ENCODE assay signal across 1 cellular context in genomic region chr6:142944126-142945066, GRCh38.
A peak's percentile ranks its signal among the peaks of the same experiment; 100 is the strongest.
TF ChIP-seq lines count a peak whose summit lies in the region.

No MANE protein-coding gene starts in this region.

TF ChIP-seq in HepG2, 621 proteins besides CTCF, POLR2A, EP300 and RAD21 (continued from another document and continues in another):
- no peak for TF ChIP-seq ZBTB49 (CRISPR knock-in tag; IDR thresholded peaks at IDR 0.05; ENCODE audit: borderline replicate concordance)
- TF ChIP-seq FOXA1 (IDR thresholded peaks at IDR 0.05) = no peak
- TF ChIP-seq FOXA1 (CRISPR knock-in tag; IDR thresholded peaks at IDR 0.05) = 0 out of 2 replicates have a peak, but pooled peaks have one; percentile 4
- TF ChIP-seq ESRRA (CRISPR knock-in tag; IDR thresholded peaks at IDR 0.05; ENCODE audit: low read depth) = no peak; the same call in 1 of the 2 replicates
- TF ChIP-seq NFKB2 (CRISPR knock-in tag; IDR thresholded peaks at IDR 0.05; ENCODE audit: borderline replicate concordance) = peak; percentile 35; the same call in 1 of the 2 replicates
- TF ChIP-seq, protein P1, sequence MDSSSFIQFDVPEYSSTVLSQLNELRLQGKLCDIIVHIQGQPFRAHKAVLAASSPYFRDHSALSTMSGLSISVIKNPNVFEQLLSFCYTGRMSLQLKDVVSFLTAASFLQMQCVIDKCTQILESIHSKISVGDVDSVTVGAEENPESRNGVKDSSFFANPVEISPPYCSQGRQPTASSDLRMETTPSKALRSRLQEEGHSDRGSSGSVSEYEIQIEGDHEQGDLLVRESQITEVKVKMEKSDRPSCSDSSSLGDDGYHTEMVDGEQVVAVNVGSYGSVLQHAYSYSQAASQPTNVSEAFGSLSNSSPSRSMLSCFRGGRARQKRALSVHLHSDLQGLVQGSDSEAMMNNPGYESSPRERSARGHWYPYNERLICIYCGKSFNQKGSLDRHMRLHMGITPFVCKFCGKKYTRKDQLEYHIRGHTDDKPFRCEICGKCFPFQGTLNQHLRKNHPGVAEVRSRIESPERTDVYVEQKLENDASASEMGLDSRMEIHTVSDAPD (CRISPR knock-in tag; IDR thresholded peaks at IDR 0.05) = peak; percentile 64
- no peak for TF ChIP-seq NCOA5 (CRISPR knock-in tag; IDR thresholded peaks at IDR 0.05)
- TF ChIP-seq PRDM10 (CRISPR knock-in tag; IDR thresholded peaks at IDR 0.05; ENCODE audit: low read depth) = peak; percentile 45; the same call in 1 of the 2 replicates
- TF ChIP-seq ZNF616 (CRISPR knock-in tag; IDR thresholded peaks at IDR 0.05; ENCODE audit: low read depth) = peak; percentile 81; the same call in 1 of the 2 replicates
- no peak; the same call in 1 of the 2 replicates for TF ChIP-seq BRCA1 (CRISPR knock-in tag; IDR thresholded peaks at IDR 0.05)
- 0 out of 2 replicates have a peak, but pooled peaks have one; percentile 11 for TF ChIP-seq NFKBIZ (CRISPR knock-in tag; IDR thresholded peaks at IDR 0.05)
- TF ChIP-seq ZNF7 (CRISPR knock-in tag; IDR thresholded peaks at IDR 0.05) = no peak
- peak; percentile 2 for TF ChIP-seq HNRNPH1 (optimal IDR thresholded peaks at IDR 0.05; ENCODE audit: low read depth, low read length)
- TF ChIP-seq NFE2L1 (CRISPR knock-in tag; IDR thresholded peaks at IDR 0.05; ENCODE audit: borderline replicate concordance) = no peak
- TF ChIP-seq NFRKB (IDR thresholded peaks at IDR 0.05) = no peak
- TF ChIP-seq HIVEP1 (CRISPR knock-in tag; IDR thresholded peaks at IDR 0.05) = peak; percentile 70
- no peak for TF ChIP-seq BCLAF1 (IDR thresholded peaks at IDR 0.05)
- TF ChIP-seq ZMYM2 (CRISPR knock-in tag; IDR thresholded peaks at IDR 0.05) = no peak; the same call in 1 of the 2 replicates
- peak; percentile 70; the same call in 1 of the 2 replicates for TF ChIP-seq TBX3 (IDR thresholded peaks at IDR 0.05; ENCODE audit: borderline replicate concordance)
- TF ChIP-seq ZBTB20 (CRISPR knock-in tag; IDR thresholded peaks at IDR 0.05; ENCODE audit: borderline replicate concordance, low read depth) = peak; percentile 52; the same call in 1 of the 2 replicates
- 0 out of 2 replicates have a peak, but pooled peaks have one; percentile 68 for TF ChIP-seq ZNF260 (CRISPR knock-in tag; IDR thresholded peaks at IDR 0.05; ENCODE audit: borderline replicate concordance, low read depth)
- TF ChIP-seq ZNF501 (CRISPR knock-in tag; IDR thresholded peaks at IDR 0.05) = no peak
- TF ChIP-seq, protein P2, sequence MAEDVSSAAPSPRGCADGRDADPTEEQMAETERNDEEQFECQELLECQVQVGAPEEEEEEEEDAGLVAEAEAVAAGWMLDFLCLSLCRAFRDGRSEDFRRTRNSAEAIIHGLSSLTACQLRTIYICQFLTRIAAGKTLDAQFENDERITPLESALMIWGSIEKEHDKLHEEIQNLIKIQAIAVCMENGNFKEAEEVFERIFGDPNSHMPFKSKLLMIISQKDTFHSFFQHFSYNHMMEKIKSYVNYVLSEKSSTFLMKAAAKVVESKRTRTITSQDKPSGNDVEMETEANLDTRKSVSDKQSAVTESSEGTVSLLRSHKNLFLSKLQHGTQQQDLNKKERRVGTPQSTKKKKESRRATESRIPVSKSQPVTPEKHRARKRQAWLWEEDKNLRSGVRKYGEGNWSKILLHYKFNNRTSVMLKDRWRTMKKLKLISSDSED (CRISPR knock-in tag; IDR thresholded peaks at IDR 0.05) = no peak
- peak; percentile 1; the same call in 1 of the 2 replicates for TF ChIP-seq ARNTL (CRISPR knock-in tag; IDR thresholded peaks at IDR 0.05)
- no peak for TF ChIP-seq ZKSCAN5 (CRISPR knock-in tag; IDR thresholded peaks at IDR 0.05)
- peak; percentile 58 for TF ChIP-seq ZNF883 (CRISPR knock-in tag; IDR thresholded peaks at IDR 0.05; ENCODE audit: not compliant biosample characterization)
- TF ChIP-seq RBM39 (IDR thresholded peaks at IDR 0.05; ENCODE audit: low read depth, low read length, poor library complexity, severe bottlenecking) = peak; percentile 95
- TF ChIP-seq, protein P3, sequence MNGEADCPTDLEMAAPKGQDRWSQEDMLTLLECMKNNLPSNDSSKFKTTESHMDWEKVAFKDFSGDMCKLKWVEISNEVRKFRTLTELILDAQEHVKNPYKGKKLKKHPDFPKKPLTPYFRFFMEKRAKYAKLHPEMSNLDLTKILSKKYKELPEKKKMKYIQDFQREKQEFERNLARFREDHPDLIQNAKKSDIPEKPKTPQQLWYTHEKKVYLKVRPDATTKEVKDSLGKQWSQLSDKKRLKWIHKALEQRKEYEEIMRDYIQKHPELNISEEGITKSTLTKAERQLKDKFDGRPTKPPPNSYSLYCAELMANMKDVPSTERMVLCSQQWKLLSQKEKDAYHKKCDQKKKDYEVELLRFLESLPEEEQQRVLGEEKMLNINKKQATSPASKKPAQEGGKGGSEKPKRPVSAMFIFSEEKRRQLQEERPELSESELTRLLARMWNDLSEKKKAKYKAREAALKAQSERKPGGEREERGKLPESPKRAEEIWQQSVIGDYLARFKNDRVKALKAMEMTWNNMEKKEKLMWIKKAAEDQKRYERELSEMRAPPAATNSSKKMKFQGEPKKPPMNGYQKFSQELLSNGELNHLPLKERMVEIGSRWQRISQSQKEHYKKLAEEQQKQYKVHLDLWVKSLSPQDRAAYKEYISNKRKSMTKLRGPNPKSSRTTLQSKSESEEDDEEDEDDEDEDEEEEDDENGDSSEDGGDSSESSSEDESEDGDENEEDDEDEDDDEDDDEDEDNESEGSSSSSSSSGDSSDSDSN (CRISPR knock-in tag; IDR thresholded peaks at IDR 0.05) = peak; percentile 61; the same call in 1 of the 2 replicates
- 0 out of 2 replicates have a peak, but pooled peaks have one; percentile 17 for TF ChIP-seq ZKSCAN8 (CRISPR knock-in tag; IDR thresholded peaks at IDR 0.05; ENCODE audit: borderline replicate concordance)
- TF ChIP-seq, protein P4, sequence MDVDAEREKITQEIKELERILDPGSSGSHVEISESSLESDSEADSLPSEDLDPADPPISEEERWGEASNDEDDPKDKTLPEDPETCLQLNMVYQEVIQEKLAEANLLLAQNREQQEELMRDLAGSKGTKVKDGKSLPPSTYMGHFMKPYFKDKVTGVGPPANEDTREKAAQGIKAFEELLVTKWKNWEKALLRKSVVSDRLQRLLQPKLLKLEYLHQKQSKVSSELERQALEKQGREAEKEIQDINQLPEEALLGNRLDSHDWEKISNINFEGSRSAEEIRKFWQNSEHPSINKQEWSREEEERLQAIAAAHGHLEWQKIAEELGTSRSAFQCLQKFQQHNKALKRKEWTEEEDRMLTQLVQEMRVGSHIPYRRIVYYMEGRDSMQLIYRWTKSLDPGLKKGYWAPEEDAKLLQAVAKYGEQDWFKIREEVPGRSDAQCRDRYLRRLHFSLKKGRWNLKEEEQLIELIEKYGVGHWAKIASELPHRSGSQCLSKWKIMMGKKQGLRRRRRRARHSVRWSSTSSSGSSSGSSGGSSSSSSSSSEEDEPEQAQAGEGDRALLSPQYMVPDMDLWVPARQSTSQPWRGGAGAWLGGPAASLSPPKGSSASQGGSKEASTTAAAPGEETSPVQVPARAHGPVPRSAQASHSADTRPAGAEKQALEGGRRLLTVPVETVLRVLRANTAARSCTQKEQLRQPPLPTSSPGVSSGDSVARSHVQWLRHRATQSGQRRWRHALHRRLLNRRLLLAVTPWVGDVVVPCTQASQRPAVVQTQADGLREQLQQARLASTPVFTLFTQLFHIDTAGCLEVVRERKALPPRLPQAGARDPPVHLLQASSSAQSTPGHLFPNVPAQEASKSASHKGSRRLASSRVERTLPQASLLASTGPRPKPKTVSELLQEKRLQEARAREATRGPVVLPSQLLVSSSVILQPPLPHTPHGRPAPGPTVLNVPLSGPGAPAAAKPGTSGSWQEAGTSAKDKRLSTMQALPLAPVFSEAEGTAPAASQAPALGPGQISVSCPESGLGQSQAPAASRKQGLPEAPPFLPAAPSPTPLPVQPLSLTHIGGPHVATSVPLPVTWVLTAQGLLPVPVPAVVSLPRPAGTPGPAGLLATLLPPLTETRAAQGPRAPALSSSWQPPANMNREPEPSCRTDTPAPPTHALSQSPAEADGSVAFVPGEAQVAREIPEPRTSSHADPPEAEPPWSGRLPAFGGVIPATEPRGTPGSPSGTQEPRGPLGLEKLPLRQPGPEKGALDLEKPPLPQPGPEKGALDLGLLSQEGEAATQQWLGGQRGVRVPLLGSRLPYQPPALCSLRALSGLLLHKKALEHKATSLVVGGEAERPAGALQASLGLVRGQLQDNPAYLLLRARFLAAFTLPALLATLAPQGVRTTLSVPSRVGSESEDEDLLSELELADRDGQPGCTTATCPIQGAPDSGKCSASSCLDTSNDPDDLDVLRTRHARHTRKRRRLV (CRISPR knock-in tag; IDR thresholded peaks at IDR 0.05) = peak; percentile 75; the same call in 1 of the 2 replicates
- TF ChIP-seq ZSCAN21 (CRISPR knock-in tag; IDR thresholded peaks at IDR 0.05; ENCODE audit: borderline replicate concordance) = peak; percentile 33; the same call in 1 of the 2 replicates
- TF ChIP-seq AGO2 (optimal IDR thresholded peaks at IDR 0.05; ENCODE audit: low read depth, low read length) = peak; percentile 90
- TF ChIP-seq PRDM15 (CRISPR knock-in tag; IDR thresholded peaks at IDR 0.05) = no peak
